Comparison of ENCODE assay signal across 8 cellular contexts in the genomic region with DNA sequence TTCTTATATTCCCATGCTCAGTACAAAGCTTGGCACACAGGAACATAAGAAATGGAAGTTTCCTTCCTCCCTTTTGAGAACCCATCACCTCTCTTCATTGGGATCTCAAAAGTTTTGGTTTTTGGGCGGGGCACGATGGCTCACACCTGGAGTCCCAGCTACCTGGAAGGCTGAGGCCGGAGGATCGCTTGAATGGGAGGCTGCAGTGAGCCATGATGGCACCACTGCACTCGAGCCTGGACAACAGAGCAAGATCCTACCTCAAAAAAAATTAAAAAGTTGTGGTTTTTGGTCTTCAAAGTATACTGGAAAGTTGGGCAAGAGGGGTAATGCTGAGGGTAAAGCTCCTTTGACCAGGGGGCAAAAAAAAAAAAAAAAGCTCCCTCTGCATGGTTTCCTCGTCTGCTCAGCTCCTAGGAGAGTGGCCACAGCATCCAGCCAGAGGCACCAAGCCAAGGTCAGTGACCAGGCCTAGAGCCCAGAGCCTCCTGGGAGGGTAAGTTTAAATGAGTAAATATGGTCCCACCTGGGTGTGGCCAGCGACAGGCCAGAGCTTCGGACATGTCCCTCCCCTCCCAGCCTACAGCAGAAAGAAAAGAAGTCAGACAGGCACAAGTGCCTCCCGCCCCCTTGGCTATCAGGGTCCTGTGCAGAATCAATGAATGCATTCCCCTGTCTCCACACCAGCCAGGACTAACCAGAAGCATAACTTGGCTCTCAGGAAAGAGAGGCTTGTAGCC. TPM values are rescaled to one million over a fixed set of nuclear protein-coding genes. Genes with fewer than 3 reads are reported as not detected.
A peak's percentile ranks its signal among the peaks of the same experiment; 100 is the strongest.
DNase-seq lines count a peak whose midpoint lies in the region; ATAC-seq and TF ChIP-seq lines count a peak whose summit lies in the region.

No MANE protein-coding gene starts in this region.

- no peak for TF ChIP-seq CTCF in vagina (IDR thresholded peaks at IDR 0.05)

- ATAC-seq in naive B cell (ENCODE audit: low read depth in 2 of 2), result no peak
- no peak for ATAC-seq in GM21529 (IDR thresholded peaks at IDR 0.05; ENCODE audit: unreplicated experiment)
- ATAC-seq in HG02571 (IDR thresholded peaks at IDR 0.05; ENCODE audit: unreplicated experiment), result no peak
- no peak for ATAC-seq in GM19023 (IDR thresholded peaks at IDR 0.05; ENCODE audit: unreplicated experiment)

- no peaks in the 10 kb centered on the region for H3K27me3 Mint-ChIP-seq in activated naive CD4-positive, alpha-beta T cell treated with anti-CD3 and anti-CD28 coated beads, Interleukin-2, amount 50 U/mL, for 24 hours
- H3K27me3 Mint-ChIP-seq in dendritic cell treated with granulocyte-macrophage colony-stimulating factor and Interleukin-4, amounts not matched to agents 40 ng/mL and 50 ng/mL, for 4 days, result no peaks in the 10 kb centered on the region
- no peaks in the 10 kb centered on the region for H3K27me3 Mint-ChIP-seq in naive B cell

- H3K4me3 ChIP-seq in vagina, result peak overlapping the region; percentile 27 to 84

- peak overlapping the region; percentile 84 for H3K27ac Mint-ChIP-seq in activated naive CD4-positive, alpha-beta T cell treated with anti-CD3 and anti-CD28 coated beads, Interleukin-2, amount 50 U/mL, for 24 hours
- H3K27ac Mint-ChIP-seq in dendritic cell treated with granulocyte-macrophage colony-stimulating factor and Interleukin-4, amounts not matched to agents 40 ng/mL and 50 ng/mL, for 4 days, result peak overlapping the region; percentile 100
- H3K27ac Mint-ChIP-seq in naive B cell, result peak overlapping the region; percentile 44 to 99 (median 91)

- DNase-seq in activated naive CD4-positive, alpha-beta T cell treated with Interleukin-2 at 50 U/mL for 16 hours, result no peak
- DNase-seq in naive B cell, result no peak
- DNase-seq in vagina (ENCODE audit: extremely low spot score in 2 of 2), result no peak

- H3K27me3 ChIP-seq in vagina, result no peaks in the 10 kb centered on the region

- peaks cover 4% of the 10 kb centered on the region for H3K36me3 Mint-ChIP-seq in activated naive CD4-positive, alpha-beta T cell treated with anti-CD3 and anti-CD28 coated beads, Interleukin-2, amount 50 U/mL, for 24 hours
- peaks cover 66% of the 10 kb centered on the region for H3K36me3 Mint-ChIP-seq in dendritic cell treated with granulocyte-macrophage colony-stimulating factor and Interleukin-4, amounts not matched to agents 40 ng/mL and 50 ng/mL, for 4 days (ENCODE audit: low read depth)
- no peaks in the 10 kb centered on the region for H3K36me3 Mint-ChIP-seq in naive B cell

- peaks cover 85% of the 10 kb centered on the region for H3K4me1 Mint-ChIP-seq in activated naive CD4-positive, alpha-beta T cell treated with anti-CD3 and anti-CD28 coated beads, Interleukin-2, amount 50 U/mL, for 24 hours
- peaks cover 87% of the 10 kb centered on the region for H3K4me1 Mint-ChIP-seq in dendritic cell treated with granulocyte-macrophage colony-stimulating factor and Interleukin-4, amounts not matched to agents 40 ng/mL and 50 ng/mL, for 4 days (ENCODE audit: low read depth)
- H3K4me1 Mint-ChIP-seq in naive B cell, result peaks cover 81 to 88% (median 87%) of the 10 kb centered on the region in 3 donors

- intact Hi-C loops in dendritic cell treated with granulocyte-macrophage colony-stimulating factor and Interleukin-4, amounts not matched to agents 40 ng/mL and 50 ng/mL, for 4 days (cut with micrococcal nuclease), result no loop called here
- intact Hi-C loops in vagina (cut with DNase I), result no loop called here

- no peak for TF ChIP-seq POLR2A in vagina (IDR thresholded peaks at IDR 0.05)

- H3K27ac ChIP-seq in vagina, result peak overlapping the region; percentile 99

- H3K4me3 Mint-ChIP-seq in activated naive CD4-positive, alpha-beta T cell treated with anti-CD3 and anti-CD28 coated beads, Interleukin-2, amount 50 U/mL, for 24 hours, result peak overlapping the region; percentile 33
- H3K4me3 Mint-ChIP-seq in dendritic cell treated with granulocyte-macrophage colony-stimulating factor and Interleukin-4, amounts not matched to agents 40 ng/mL and 50 ng/mL, for 4 days, result no peak overlapping the region
- H3K4me3 Mint-ChIP-seq in naive B cell, result peak overlapping the region; percentile 48 to 97 (median 82)

- H3K4me1 ChIP-seq in vagina, result peaks cover 88% of the 10 kb centered on the region

- H3K9me3 ChIP-seq in vagina, result no peaks in the 10 kb centered on the region

- no peaks in the 10 kb centered on the region for H3K9me3 Mint-ChIP-seq in activated naive CD4-positive, alpha-beta T cell treated with anti-CD3 and anti-CD28 coated beads, Interleukin-2, amount 50 U/mL, for 24 hours
- H3K9me3 Mint-ChIP-seq in dendritic cell treated with granulocyte-macrophage colony-stimulating factor and Interleukin-4, amounts not matched to agents 40 ng/mL and 50 ng/mL, for 4 days, result no peaks in the 10 kb centered on the region
- no peaks in the 10 kb centered on the region for H3K9me3 Mint-ChIP-seq in naive B cell

- H3K36me3 ChIP-seq in vagina, result no peaks in the 10 kb centered on the region

RNA-seq across cellular contexts. Expression of gene MEF2D, which starts 5.0 kb away (rescaled TPM):
- polyA plus RNA-seq in naive B cell (ENCODE audit: low read depth in 6 of 6), result 10 to 100 TPM in 3 of 6 donors, 1 to 10 TPM in 3; 6.9 to 15.8 (median 9.1) TPM
- total RNA-seq in vagina, result 33.9 TPM
